ENCODE assay signal across 20 cellular contexts in the genomic region with DNA sequence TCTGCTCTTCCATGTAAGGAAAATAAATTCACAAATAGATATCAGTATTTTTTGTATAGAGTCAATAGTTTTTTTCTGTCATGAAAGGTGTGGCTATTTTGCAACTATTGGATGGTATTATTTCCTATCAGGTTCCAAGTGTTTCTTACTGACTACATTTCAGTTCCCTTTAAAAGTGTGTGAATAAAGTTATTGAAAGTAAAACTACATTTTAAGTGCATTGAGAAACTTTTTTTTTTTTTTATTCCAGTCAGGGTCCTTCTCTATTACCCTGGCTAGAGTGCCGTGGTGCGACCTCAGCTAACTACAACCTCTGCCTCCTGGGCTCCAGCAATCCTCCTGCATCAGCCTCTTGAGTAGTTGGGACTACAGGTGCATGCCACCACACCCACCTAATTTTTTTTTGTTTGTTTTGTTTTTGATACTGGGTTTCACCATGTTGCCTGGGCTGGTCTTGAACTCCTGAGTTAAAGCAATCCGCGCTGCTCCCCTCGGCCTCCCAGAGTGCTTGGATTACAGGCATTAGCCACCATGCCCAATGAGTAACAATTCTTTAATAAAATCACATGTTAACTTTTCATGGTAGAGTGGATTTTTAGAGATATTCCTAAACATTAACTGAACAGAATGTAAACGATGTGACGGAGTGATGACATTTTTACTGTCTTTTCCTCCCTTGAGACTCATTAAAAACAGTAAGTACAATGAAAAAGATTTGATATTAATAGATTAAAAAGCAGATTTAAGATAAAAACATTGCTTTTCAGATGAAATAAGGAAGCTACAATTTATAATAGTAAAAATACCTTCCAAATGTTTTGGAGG.
DNase-seq lines count a peak whose midpoint lies in the region; ATAC-seq and TF ChIP-seq lines count a peak whose summit lies in the region.
"Had no signal": no experiment of that assay in that cellular context is flagged by ENCODE, and none has a peak within 500 bp of the region (broad histone marks: within the 10 kb centered on the region; RNA-seq: fewer than 3 reads in every experiment).

No MANE protein-coding gene starts in this region.

- H3F3A ChIP-seq in GM23338 (replicated peaks; ENCODE audit: low read depth) = no peaks in the 10 kb centered on the region

- POLR2A ChIA-PET in A673 (lab: Charles Lee; ENCODE audit: low non-redundant PET) = no interaction called here
- POLR2A ChIA-PET in naive thymus-derived CD8-positive, alpha-beta T cell (lab: Charles Lee) = no interaction called here

- no peaks in the 10 kb centered on the region for H3K9me2 ChIP-seq in GM23338 (ENCODE audit: insufficient read depth)

- no peaks in the 10 kb centered on the region for H3K9me3 Mint-ChIP-seq in effector memory CD8-positive, alpha-beta T cell
- H3K9me3 Mint-ChIP-seq in naive thymus-derived CD8-positive, alpha-beta T cell = no peaks in the 10 kb centered on the region
- no peaks in the 10 kb centered on the region; the same call in 2 of the 3 replicates for H3K9me3 Mint-ChIP-seq in GM23338
- H3K9me3 Mint-ChIP-seq: CD8-positive, alpha-beta memory T cell; H9 had no signal

- ATAC-seq in effector memory CD8-positive, alpha-beta T cell (replicated peaks) = no peak
- ATAC-seq in naive thymus-derived CD8-positive, alpha-beta T cell = no peak
- no peak for ATAC-seq in GM23338

- H3K27ac ChIP-seq in A673 (ENCODE audit: low read depth, low read length, poor library complexity, severe bottlenecking) (no peak overlapping the region), SJCRH30 (no peak overlapping the region), GM23338 (ENCODE audit: low read depth) (no peak overlapping the region)
- H3K27ac ChIP-seq: KMS-11, Peyer's patch had no signal

- peak; percentile 19 for DNase-seq in A673 (ENCODE audit: low spot score)
- peak; percentile 60 for DNase-seq in Caki2 (ENCODE audit: low read depth)
- no peak for DNase-seq in effector memory CD8-positive, alpha-beta T cell
- DNase-seq in naive thymus-derived CD8-positive, alpha-beta T cell = no peak
- no peak for DNase-seq in SJCRH30
- DNase-seq in middle frontal gyrus (ENCODE audit: extremely low spot score, low spot score) = no peak
- no peak for DNase-seq in GM23338 (ENCODE audit: low spot score)
- DNase-seq: AML-193; C1 segment of cervical spinal cord; CD8-positive, alpha-beta memory T cell; GDM1; H9; NCI-H1105; NCI-H146; NCI-H2029; NCI-H2171; NCI-H345; NCI-H524; Peyer's patch had no signal

- no peaks in the 10 kb centered on the region for H3K36me3 ChIP-seq in A673 (ENCODE audit: insufficient read depth, low read length, poor library complexity, severe bottlenecking)
- no peaks in the 10 kb centered on the region for H3K36me3 ChIP-seq in SJCRH30
- H3K36me3 ChIP-seq in GM23338 (ENCODE audit: insufficient read depth) = no peaks in the 10 kb centered on the region

- no peak overlapping the region for H3K4me3 ChIP-seq in A673 (ENCODE audit: low read depth, low read length, poor library complexity, severe bottlenecking)
- no peak overlapping the region for H3K4me3 ChIP-seq in SJCRH30
- H3K4me3 ChIP-seq in GM23338 = no peak overlapping the region
- H3K4me3 ChIP-seq: Peyer's patch had no signal

- CTCF ChIA-PET in A673 (lab: Charles Lee) = interaction anchor here (0.6 kb wide), 1 partner anchor 109 kb away, joined by 7 read pairs; no protein-coding TSS in a partner anchor

- peaks cover 4% of the 10 kb centered on the region for H3K4me1 ChIP-seq in A673 (ENCODE audit: insufficient read depth, low read length, poor library complexity, severe bottlenecking)
- H3K4me1 ChIP-seq in SJCRH30 = no peaks in the 10 kb centered on the region
- H3K4me1 ChIP-seq in GM23338 (ENCODE audit: insufficient read depth) = no peaks in the 10 kb centered on the region

- in situ Hi-C loops in Caki2 (cut with HindIII; ENCODE audit: low pct_unique_long_range_greater_than_20kb, low sequenced_read_pairs) = no loop called here

- intact Hi-C loops in A673 (cut with micrococcal nuclease; ENCODE audit: unreplicated experiment) = loop anchor here (5.0 kb wide), 1 partner anchor 216 kb away; no protein-coding TSS in a partner anchor

- H3K27ac Mint-ChIP-seq in effector memory CD8-positive, alpha-beta T cell = peak overlapping the region; percentile 23 to 41
- H3K27ac Mint-ChIP-seq in naive thymus-derived CD8-positive, alpha-beta T cell = peak overlapping the region in 8 of 10 donors; percentile 13 to 66 (median 36)
- no peak overlapping the region; the same call in 1 of the 2 replicates for H3K27ac Mint-ChIP-seq in GM23338
- H3K27ac Mint-ChIP-seq: H9 had no signal

- BruUV-seq in A673 (replicated peaks; lab: Mats Ljungman, UMichigan) = no TSS peak

- no peak overlapping the region for H2AFZ ChIP-seq in GM23338

- peaks cover 10 to 12% of the 10 kb centered on the region in 2 donors for H3K4me1 Mint-ChIP-seq in effector memory CD8-positive, alpha-beta T cell (ENCODE audit: low read depth in 2 of 2)
- H3K4me1 Mint-ChIP-seq in naive thymus-derived CD8-positive, alpha-beta T cell = peaks cover 5 to 23% (median 17%) of the 10 kb centered on the region in 4 donors
- H3K4me1 Mint-ChIP-seq in GM23338 = peaks cover 5% of the 10 kb centered on the region

- H3K79me2 ChIP-seq in GM23338 (replicated peaks; ENCODE audit: insufficient read depth) = no peaks in the 10 kb centered on the region

- no peaks in the 10 kb centered on the region for H3K9me3 ChIP-seq in A673 (ENCODE audit: low read depth, low read length, poor library complexity, severe bottlenecking)
- no peaks in the 10 kb centered on the region for H3K9me3 ChIP-seq in SJCRH30 (replicated peaks)
- H3K9me3 ChIP-seq: Peyer's patch had no signal

- TF ChIP-seq CTCF in A673 (conservative IDR thresholded peaks at IDR 0.05; ENCODE audit: low read depth, low read length) (no peak), GM23338 (conservative IDR thresholded peaks at IDR 0.05; ENCODE audit: low read depth in 2 of 2) (no peak)

- no peaks in the 10 kb centered on the region for H4K20me1 ChIP-seq in GM23338 (replicated peaks; ENCODE audit: insufficient read depth)

- no peak overlapping the region for H3K4me2 ChIP-seq in GM23338
- H3K4me2 ChIP-seq: KMS-11 had no signal

- H3K4me3 Mint-ChIP-seq in effector memory CD8-positive, alpha-beta T cell = no peak overlapping the region
- H3K4me3 Mint-ChIP-seq in naive thymus-derived CD8-positive, alpha-beta T cell = no peak overlapping the region
- H3K4me3 Mint-ChIP-seq in GM23338 = no peak overlapping the region
- H3K4me3 Mint-ChIP-seq: CD8-positive, alpha-beta memory T cell; H9 had no signal

- no peaks in the 10 kb centered on the region for H3K27me3 ChIP-seq in A673 (replicated peaks; ENCODE audit: insufficient read depth, low read depth, low read length, poor library complexity)
- no peaks in the 10 kb centered on the region for H3K27me3 ChIP-seq in SJCRH30
- no peaks in the 10 kb centered on the region for H3K27me3 ChIP-seq in GM23338 (ENCODE audit: insufficient read depth)
- H3K27me3 ChIP-seq: Peyer's patch had no signal

- peaks cover 16% of the 10 kb centered on the region for H3K36me3 Mint-ChIP-seq in effector memory CD8-positive, alpha-beta T cell (ENCODE audit: insufficient read depth)
- peaks cover 0 to 7% (median 0%) of the 10 kb centered on the region in 3 donors for H3K36me3 Mint-ChIP-seq in naive thymus-derived CD8-positive, alpha-beta T cell
- no peaks in the 10 kb centered on the region for H3K36me3 Mint-ChIP-seq in GM23338 (ENCODE audit: low read depth)

- no peaks in the 10 kb centered on the region for H3K27me3 Mint-ChIP-seq in effector memory CD8-positive, alpha-beta T cell
- H3K27me3 Mint-ChIP-seq in naive thymus-derived CD8-positive, alpha-beta T cell = no peaks in the 10 kb centered on the region
- peaks cover 5% of the 10 kb centered on the region for H3K27me3 Mint-ChIP-seq in GM23338 (ENCODE audit: insufficient read depth, low read depth, poor library complexity)
- H3K27me3 Mint-ChIP-seq: CD8-positive, alpha-beta memory T cell had no signal

TF ChIP-seq in GM23338, 12 proteins besides CTCF, POLR2A, EP300 and RAD21 (continues in another document):
- TF ChIP-seq STAT1 (IDR thresholded peaks at IDR 0.05; ENCODE audit: unreplicated experiment) (no peak), EZH2 (IDR thresholded peaks at IDR 0.05; ENCODE audit: low read depth, unreplicated experiment) (no peak), POLR2AphosphoS5 (IDR thresholded peaks at IDR 0.05; ENCODE audit: low read depth) (no peak), ZNF114 (CRISPR knock-in tag; IDR thresholded peaks at IDR 0.05) (no peak)
- TF ChIP-seq, protein P1, sequence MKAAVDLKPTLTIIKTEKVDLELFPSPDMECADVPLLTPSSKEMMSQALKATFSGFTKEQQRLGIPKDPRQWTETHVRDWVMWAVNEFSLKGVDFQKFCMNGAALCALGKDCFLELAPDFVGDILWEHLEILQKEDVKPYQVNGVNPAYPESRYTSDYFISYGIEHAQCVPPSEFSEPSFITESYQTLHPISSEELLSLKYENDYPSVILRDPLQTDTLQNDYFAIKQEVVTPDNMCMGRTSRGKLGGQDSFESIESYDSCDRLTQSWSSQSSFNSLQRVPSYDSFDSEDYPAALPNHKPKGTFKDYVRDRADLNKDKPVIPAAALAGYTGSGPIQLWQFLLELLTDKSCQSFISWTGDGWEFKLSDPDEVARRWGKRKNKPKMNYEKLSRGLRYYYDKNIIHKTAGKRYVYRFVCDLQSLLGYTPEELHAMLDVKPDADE (IDR thresholded peaks at IDR 0.05) = no peak
- TF ChIP-seq, protein P2, sequence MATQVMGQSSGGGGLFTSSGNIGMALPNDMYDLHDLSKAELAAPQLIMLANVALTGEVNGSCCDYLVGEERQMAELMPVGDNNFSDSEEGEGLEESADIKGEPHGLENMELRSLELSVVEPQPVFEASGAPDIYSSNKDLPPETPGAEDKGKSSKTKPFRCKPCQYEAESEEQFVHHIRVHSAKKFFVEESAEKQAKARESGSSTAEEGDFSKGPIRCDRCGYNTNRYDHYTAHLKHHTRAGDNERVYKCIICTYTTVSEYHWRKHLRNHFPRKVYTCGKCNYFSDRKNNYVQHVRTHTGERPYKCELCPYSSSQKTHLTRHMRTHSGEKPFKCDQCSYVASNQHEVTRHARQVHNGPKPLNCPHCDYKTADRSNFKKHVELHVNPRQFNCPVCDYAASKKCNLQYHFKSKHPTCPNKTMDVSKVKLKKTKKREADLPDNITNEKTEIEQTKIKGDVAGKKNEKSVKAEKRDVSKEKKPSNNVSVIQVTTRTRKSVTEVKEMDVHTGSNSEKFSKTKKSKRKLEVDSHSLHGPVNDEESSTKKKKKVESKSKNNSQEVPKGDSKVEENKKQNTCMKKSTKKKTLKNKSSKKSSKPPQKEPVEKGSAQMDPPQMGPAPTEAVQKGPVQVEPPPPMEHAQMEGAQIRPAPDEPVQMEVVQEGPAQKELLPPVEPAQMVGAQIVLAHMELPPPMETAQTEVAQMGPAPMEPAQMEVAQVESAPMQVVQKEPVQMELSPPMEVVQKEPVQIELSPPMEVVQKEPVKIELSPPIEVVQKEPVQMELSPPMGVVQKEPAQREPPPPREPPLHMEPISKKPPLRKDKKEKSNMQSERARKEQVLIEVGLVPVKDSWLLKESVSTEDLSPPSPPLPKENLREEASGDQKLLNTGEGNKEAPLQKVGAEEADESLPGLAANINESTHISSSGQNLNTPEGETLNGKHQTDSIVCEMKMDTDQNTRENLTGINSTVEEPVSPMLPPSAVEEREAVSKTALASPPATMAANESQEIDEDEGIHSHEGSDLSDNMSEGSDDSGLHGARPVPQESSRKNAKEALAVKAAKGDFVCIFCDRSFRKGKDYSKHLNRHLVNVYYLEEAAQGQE (IDR thresholded peaks at IDR 0.05; ENCODE audit: unreplicated experiment) = no peak

Comparison
In these comparisons a context has a peak if more than half of its experiments do, and no peak if none do; other contexts are left out.
1. DNase-seq: peak in A673 (single experiment) and Caki2 (single experiment); none in effector memory CD8-positive, alpha-beta T cell (0 of 3), naive thymus-derived CD8-positive, alpha-beta T cell (0 of 10), SJCRH30 (0 of 2), middle frontal gyrus (single experiment) and GM23338 (single experiment).